22 cellular contexts compared by ENCODE assay signal in genomic region chr6:80502871-80503270, GRCh38.
"Had no signal": no experiment of that assay in that cellular context is flagged by ENCODE, and none has a peak within 500 bp of the region (broad histone marks: within the 10 kb centered on the region; RNA-seq: fewer than 3 reads in every experiment).

No MANE protein-coding gene starts in this region.

- H3K4me3 ChIP-seq: coronary artery, hepatocyte, lung, neural progenitor cell, pancreas, suprapubic skin, thyroid gland had no signal

- H3K4me1 ChIP-seq: neural progenitor cell, pancreas, suprapubic skin, thyroid gland had no signal

- DNase-seq: effector CD4-positive, alpha-beta T cell; endodermal cell; foreskin melanocyte; head of caudate nucleus; kidney; left cardiac atrium; left ventricle myocardium superior; midbrain; nucleus accumbens; pancreas; right cardiac atrium; stimulated activated CD4-positive, alpha-beta T cell treated with anti-CD3 and anti-CD28 coated beads, Interleukin-4, amount 100 ng/mL, for 1 hour; stimulated activated CD8-positive, alpha-beta memory T cell treated with anti-CD3 and anti-CD28 coated beads, Interleukin-4, amount 100 ng/mL, for 48 hours; stimulated activated naive CD8-positive, alpha-beta T cell treated with anti-CD3 and anti-CD28 coated beads, Interleukin-15, Interleukin-2, amounts not matched to agents 100 U/mL and 50 U/mL, for 24 hours; thyroid gland had no signal

- H3K27me3 ChIP-seq: hepatocyte, neural progenitor cell, pancreas, suprapubic skin, thyroid gland had no signal

- H3K9me3 ChIP-seq: pancreas, suprapubic skin, thyroid gland had no signal

- H3K36me3 ChIP-seq: neural progenitor cell, pancreas, suprapubic skin, thyroid gland had no signal

- ATAC-seq: left cardiac atrium; left ventricle myocardium superior; natural killer cell treated with Interleukin-12 subunit alpha and Interleukin-12 subunit beta and Interleukin-15 and Interleukin-18, amount 100 ng/mL, for 72 hours; pancreas; right cardiac atrium; stimulated activated effector memory CD8-positive, alpha-beta T cell treated with anti-CD3 and anti-CD28 coated beads, Interleukin-12 subunit alpha, Interleukin-12 subunit beta, amount 100 ng/mL, for 72 hours; stimulated activated naive CD8-positive, alpha-beta T cell treated with anti-CD3 and anti-CD28 coated beads, Interleukin-15, Interleukin-2, amounts not matched to agents 100 U/mL and 50 U/mL, for 24 hours had no signal

- H3K9ac ChIP-seq: neural progenitor cell had no signal
